ENCODE assay signal across 1 cellular context in genomic region chr12:54439096-54439495, GRCh38.
TF ChIP-seq lines count a peak whose summit lies in the region.

No MANE protein-coding gene starts in this region.

TF ChIP-seq in HepG2, 621 proteins besides CTCF, POLR2A, EP300 and RAD21:
- TF ChIP-seq MXD3 (CRISPR knock-in tag; IDR thresholded peaks at IDR 0.05) (no peak), ZNF460 (CRISPR knock-in tag; IDR thresholded peaks at IDR 0.05; ENCODE audit: borderline replicate concordance) (no peak), ZFAT (CRISPR knock-in tag; conservative IDR thresholded peaks at IDR 0.05) (no peak), HNRNPUL1 (IDR thresholded peaks at IDR 0.05; ENCODE audit: low read depth, low read length) (no peak), ZNF205 (CRISPR knock-in tag; IDR thresholded peaks at IDR 0.05) (no peak), DRAP1 (CRISPR knock-in tag; IDR thresholded peaks at IDR 0.05) (no peak), ISX (CRISPR knock-in tag; conservative IDR thresholded peaks at IDR 0.05) (no peak), MXD4 (CRISPR knock-in tag; IDR thresholded peaks at IDR 0.05) (no peak), SNAPC2 (CRISPR knock-in tag; IDR thresholded peaks at IDR 0.05) (no peak), NBN (conservative IDR thresholded peaks at IDR 0.05) (no peak), GZF1 (CRISPR knock-in tag; IDR thresholded peaks at IDR 0.05) (no peak), PRMT3 (CRISPR knock-in tag; IDR thresholded peaks at IDR 0.05; ENCODE audit: borderline replicate concordance, low read depth) (no peak), ZNF326 (CRISPR knock-in tag; IDR thresholded peaks at IDR 0.05; ENCODE audit: borderline replicate concordance) (no peak), ZNF589 (CRISPR knock-in tag; conservative IDR thresholded peaks at IDR 0.05) (no peak), TCF7L2 (IDR thresholded peaks at IDR 0.05; ENCODE audit: low read depth, low read length) (no peak), NFATC3 (CRISPR knock-in tag; IDR thresholded peaks at IDR 0.05) (no peak), STAT6 (CRISPR knock-in tag; IDR thresholded peaks at IDR 0.05; ENCODE audit: borderline replicate concordance) (no peak)
